ENCODE assay signal across 11 cellular contexts in genomic region chr19:7905859-7906258, GRCh38. TPM values are rescaled to one million over a fixed set of nuclear protein-coding genes. Genes with fewer than 3 reads are reported as not detected.
DNase-seq lines count a peak whose midpoint lies in the region; ATAC-seq and TF ChIP-seq lines count a peak whose summit lies in the region.
"Had no signal": no experiment of that assay in that cellular context is flagged by ENCODE, and none has a peak within 500 bp of the region (broad histone marks: within the 10 kb centered on the region; RNA-seq: fewer than 3 reads in every experiment).

No MANE protein-coding gene starts in this region.

- H3K27ac Mint-ChIP-seq in activated CD8-positive, alpha-beta T cell treated with anti-CD3 and anti-CD28 coated beads, Interleukin-2, amount 10 ng/mL, durations not matched to agents 7 days and 5 days = peak overlapping the region; percentile 60

- 99% methylated on average over 10 of the region's 10 CpGs for WGBS in mesenchymal stem cell

- H4K8ac ChIP-seq in mesenchymal stem cell (ENCODE audit: low read length) = no peak overlapping the region

- H3K4me3 Mint-ChIP-seq in activated CD8-positive, alpha-beta T cell treated with anti-CD3 and anti-CD28 coated beads, Interleukin-2, amount 10 ng/mL, durations not matched to agents 7 days and 5 days = peak overlapping the region; percentile 45

- no peak overlapping the region for H2AFZ ChIP-seq in mesenchymal stem cell (ENCODE audit: low read depth, low read length)

- no peak overlapping the region for H4K91ac ChIP-seq in mesenchymal stem cell (ENCODE audit: low read length)

- no peak for ATAC-seq in Right ventricle myocardium inferior
- no peak for ATAC-seq in left ventricle myocardium superior
- no peak for ATAC-seq in activated CD8-positive, alpha-beta T cell treated with anti-CD3 and anti-CD28 coated beads, Interleukin-2, amount 10 ng/mL, durations not matched to agents 7 days and 5 days
- ATAC-seq in GM18505 (IDR thresholded peaks at IDR 0.05; ENCODE audit: unreplicated experiment) = no peak
- ATAC-seq: psoas muscle had no signal

- TF ChIP-seq CTCF in BE2C (IDR thresholded peaks at IDR 0.05; ENCODE audit: low read depth, low read length) = no peak

- H3K14ac ChIP-seq in mesenchymal stem cell (ENCODE audit: low read length in 2 of 2) = no peak overlapping the region

- no peak overlapping the region for H3K23ac ChIP-seq in mesenchymal stem cell (ENCODE audit: low read length in 2 of 2)

- no peaks in the 10 kb centered on the region for H3K27me3 ChIP-seq in mesenchymal stem cell (ENCODE audit: control insufficient read depth in 1 of 2, insufficient read depth in 1 of 2, low read length in 2 of 2)
- no peaks in the 10 kb centered on the region for H3K27me3 ChIP-seq in BE2C

- no peak overlapping the region for H3K4me2 ChIP-seq in mesenchymal stem cell (ENCODE audit: low read length, poor library complexity, severe bottlenecking)

- DNase-seq in Right ventricle myocardium inferior (ENCODE audit: missing footprints) (peak; percentile 32), left ventricle myocardium superior (no peak), mesenchymal stem cell (no peak), GM19238 (ENCODE audit: insufficient read length, low spot score) (no peak), inferior parietal cortex (ENCODE audit: extremely low spot score) (no peak), BE2C (no peak)
- no peak for DNase-seq in activated CD8-positive, alpha-beta T cell treated with anti-CD3 and anti-CD28 coated beads, Interleukin-2, amount 10 ng/mL, durations not matched to agents 7 days and 5 days
- DNase-seq: hippocampal formation, psoas muscle had no signal

- CTCF ChIA-PET in activated CD8-positive, alpha-beta T cell treated with anti-CD3 and anti-CD28 coated beads, Interleukin-2, amount 10 ng/mL, durations not matched to agents 7 days and 5 days (lab: Charles Lee) = no interaction called here

- H3K4me1 Mint-ChIP-seq in activated CD8-positive, alpha-beta T cell treated with anti-CD3 and anti-CD28 coated beads, Interleukin-2, amount 10 ng/mL, durations not matched to agents 7 days and 5 days (ENCODE audit: low read depth) = peaks cover 26% of the 10 kb centered on the region

- H3K9me3 Mint-ChIP-seq in activated CD8-positive, alpha-beta T cell treated with anti-CD3 and anti-CD28 coated beads, Interleukin-2, amount 10 ng/mL, durations not matched to agents 7 days and 5 days (ENCODE audit: insufficient read depth) = no peaks in the 10 kb centered on the region

- POLR2A ChIA-PET in activated CD8-positive, alpha-beta T cell treated with anti-CD3 and anti-CD28 coated beads, Interleukin-2, amount 10 ng/mL, durations not matched to agents 7 days and 5 days (lab: Charles Lee) = no interaction called here

- intact Hi-C loops in Right ventricle myocardium inferior (cut with DNase I) = no loop called here
- intact Hi-C loops in left ventricle myocardium superior (cut with micrococcal nuclease) = no loop called here

- no peak overlapping the region for H3K18ac ChIP-seq in mesenchymal stem cell (ENCODE audit: low read depth in 1 of 2, low read length in 2 of 2)

- H2BK15ac ChIP-seq in mesenchymal stem cell (ENCODE audit: low read depth, poor library complexity, severe bottlenecking) = no peak overlapping the region

- no peak overlapping the region for H2AK5ac ChIP-seq in mesenchymal stem cell (ENCODE audit: low read length, severe bottlenecking)

- peaks cover 43% of the 10 kb centered on the region for H3K4me1 ChIP-seq in mesenchymal stem cell (ENCODE audit: control insufficient read depth, insufficient read depth, low read depth, low read length)
- no peaks in the 10 kb centered on the region for H3K4me1 ChIP-seq in BE2C

- H3K4ac ChIP-seq in mesenchymal stem cell (ENCODE audit: low read depth in 1 of 2, low read length in 2 of 2) = no peak overlapping the region

- no peak overlapping the region for H3K4me3 ChIP-seq in mesenchymal stem cell (ENCODE audit: insufficient read depth in 1 of 2, low read depth in 1 of 2, low read length in 2 of 2)
- no peak overlapping the region for H3K4me3 ChIP-seq in BE2C (ENCODE audit: low read depth, low read length)
- H3K4me3 ChIP-seq: lung had no signal

- H3K36me3 Mint-ChIP-seq in activated CD8-positive, alpha-beta T cell treated with anti-CD3 and anti-CD28 coated beads, Interleukin-2, amount 10 ng/mL, durations not matched to agents 7 days and 5 days (ENCODE audit: low read depth) = peaks cover 24% of the 10 kb centered on the region

- H2BK120ac ChIP-seq in mesenchymal stem cell (ENCODE audit: low read depth, low read length) = no peak overlapping the region

- H3K79me1 ChIP-seq in mesenchymal stem cell (replicated peaks; ENCODE audit: low read length, poor library complexity, severe bottlenecking) = peaks cover 48% of the 10 kb centered on the region

- H3K9me3 ChIP-seq in mesenchymal stem cell (ENCODE audit: control insufficient read depth, low read length) (no peaks in the 10 kb centered on the region), BE2C (no peaks in the 10 kb centered on the region)
- H3K9me3 ChIP-seq: psoas muscle had no signal

- no peak overlapping the region for H2BK12ac ChIP-seq in mesenchymal stem cell (ENCODE audit: low read length in 2 of 2)

- no peak overlapping the region for H2BK5ac ChIP-seq in mesenchymal stem cell (ENCODE audit: low read depth, low read length, poor library complexity, severe bottlenecking)

- H3K27ac ChIP-seq in mesenchymal stem cell (ENCODE audit: low read length, poor library complexity, severe bottlenecking) = no peak overlapping the region

- H3K36me3 ChIP-seq in mesenchymal stem cell (ENCODE audit: control insufficient read depth in 1 of 2, insufficient read depth in 2 of 2, low read depth in 1 of 2, low read length in 2 of 2) (peaks cover 18 to 56% of the 10 kb centered on the region in 2 experiments), BE2C (peaks cover 17% of the 10 kb centered on the region)

- no peak for TF ChIP-seq POLR2A in GM18505 (IDR thresholded peaks at IDR 0.05; ENCODE audit: borderline replicate concordance, extremely low read depth, insufficient read depth, insufficient read length)

- peak overlapping the region; percentile 93 for H3K9ac ChIP-seq in mesenchymal stem cell (ENCODE audit: low read length)

- H3K27me3 Mint-ChIP-seq in activated CD8-positive, alpha-beta T cell treated with anti-CD3 and anti-CD28 coated beads, Interleukin-2, amount 10 ng/mL, durations not matched to agents 7 days and 5 days (ENCODE audit: low read depth) = no peaks in the 10 kb centered on the region

RNA-seq across cellular contexts. Expression of gene MAP2K7, which starts 2.2 kb away (rescaled TPM):
- total RNA-seq in Right ventricle myocardium inferior (28.0 TPM), left ventricle myocardium superior (30.4 TPM)
- total RNA-seq in activated CD8-positive, alpha-beta T cell treated with anti-CD3 and anti-CD28 coated beads, Interleukin-2, amount 10 ng/mL, durations not matched to agents 7 days and 5 days = 10 to 100 TPM; 36.5 to 39.9 TPM
- polyA plus RNA-seq in mesenchymal stem cell (2013, experiment 1 of 2) = 19.1 TPM
- 18.7 TPM for polyA plus RNA-seq in mesenchymal stem cell (2013, experiment 2 of 2)
- 86.4 TPM for polyA plus RNA-seq in BE2C (2012; ENCODE audit: insufficient read depth, insufficient read length, low read depth)

RNA-seq across cellular contexts. Expression of gene TGFBR3L, which starts 8.8 kb away (rescaled TPM):
- total RNA-seq in Right ventricle myocardium inferior = 7.2 TPM
- total RNA-seq in left ventricle myocardium superior = 11.4 TPM
- total RNA-seq in activated CD8-positive, alpha-beta T cell treated with anti-CD3 and anti-CD28 coated beads, Interleukin-2, amount 10 ng/mL, durations not matched to agents 7 days and 5 days = 1 to 10 TPM; 2.7 to 3.6 TPM
- 3.1 TPM for polyA plus RNA-seq in mesenchymal stem cell (2013, experiment 1 of 2)
- 2.7 TPM for polyA plus RNA-seq in mesenchymal stem cell (2013, experiment 2 of 2)
- 20.0 TPM for polyA plus RNA-seq in BE2C (2012; ENCODE audit: insufficient read depth, insufficient read length, low read depth)

RNA-seq across cellular contexts. Expression of gene SNAPC2, which starts 14.3 kb away (rescaled TPM):
- total RNA-seq in Right ventricle myocardium inferior (10.3 TPM), left ventricle myocardium superior (9.7 TPM)
- total RNA-seq in activated CD8-positive, alpha-beta T cell treated with anti-CD3 and anti-CD28 coated beads, Interleukin-2, amount 10 ng/mL, durations not matched to agents 7 days and 5 days = 10 to 100 TPM; 18.6 to 19.0 TPM
- 25.1 TPM for polyA plus RNA-seq in mesenchymal stem cell (2013, experiment 1 of 2)
- polyA plus RNA-seq in mesenchymal stem cell (2013, experiment 2 of 2) = 25.1 TPM
- 81.2 TPM for polyA plus RNA-seq in BE2C (2012; ENCODE audit: insufficient read depth, insufficient read length, low read depth)

RNA-seq across cellular contexts. Expression of gene LRRC8E, which starts 17.5 kb away (rescaled TPM):
- total RNA-seq in Right ventricle myocardium inferior (2.5 TPM), left ventricle myocardium superior (3.1 TPM)
- total RNA-seq in activated CD8-positive, alpha-beta T cell treated with anti-CD3 and anti-CD28 coated beads, Interleukin-2, amount 10 ng/mL, durations not matched to agents 7 days and 5 days = not detected
- polyA plus RNA-seq in mesenchymal stem cell (2013, experiment 1 of 2) = 3.7 TPM
- 4.0 TPM for polyA plus RNA-seq in mesenchymal stem cell (2013, experiment 2 of 2)
- 0.45 TPM for polyA plus RNA-seq in BE2C (2012; ENCODE audit: insufficient read depth, insufficient read length, low read depth)

RNA-seq across cellular contexts. Expression of gene CTXN1, which starts 20.1 kb away (rescaled TPM):
- total RNA-seq in Right ventricle myocardium inferior = 0.19 TPM
- 0.20 TPM for total RNA-seq in left ventricle myocardium superior
- total RNA-seq in activated CD8-positive, alpha-beta T cell treated with anti-CD3 and anti-CD28 coated beads, Interleukin-2, amount 10 ng/mL, durations not matched to agents 7 days and 5 days = under 1 TPM; 0.31 to 0.37 TPM
- polyA plus RNA-seq in mesenchymal stem cell (2013, experiment 1 of 2) = 20.6 TPM
- polyA plus RNA-seq in mesenchymal stem cell (2013, experiment 2 of 2) = 19.0 TPM
- polyA plus RNA-seq in BE2C (2012; ENCODE audit: insufficient read depth, insufficient read length, low read depth) = 185 TPM
